In the genomic region with DNA sequence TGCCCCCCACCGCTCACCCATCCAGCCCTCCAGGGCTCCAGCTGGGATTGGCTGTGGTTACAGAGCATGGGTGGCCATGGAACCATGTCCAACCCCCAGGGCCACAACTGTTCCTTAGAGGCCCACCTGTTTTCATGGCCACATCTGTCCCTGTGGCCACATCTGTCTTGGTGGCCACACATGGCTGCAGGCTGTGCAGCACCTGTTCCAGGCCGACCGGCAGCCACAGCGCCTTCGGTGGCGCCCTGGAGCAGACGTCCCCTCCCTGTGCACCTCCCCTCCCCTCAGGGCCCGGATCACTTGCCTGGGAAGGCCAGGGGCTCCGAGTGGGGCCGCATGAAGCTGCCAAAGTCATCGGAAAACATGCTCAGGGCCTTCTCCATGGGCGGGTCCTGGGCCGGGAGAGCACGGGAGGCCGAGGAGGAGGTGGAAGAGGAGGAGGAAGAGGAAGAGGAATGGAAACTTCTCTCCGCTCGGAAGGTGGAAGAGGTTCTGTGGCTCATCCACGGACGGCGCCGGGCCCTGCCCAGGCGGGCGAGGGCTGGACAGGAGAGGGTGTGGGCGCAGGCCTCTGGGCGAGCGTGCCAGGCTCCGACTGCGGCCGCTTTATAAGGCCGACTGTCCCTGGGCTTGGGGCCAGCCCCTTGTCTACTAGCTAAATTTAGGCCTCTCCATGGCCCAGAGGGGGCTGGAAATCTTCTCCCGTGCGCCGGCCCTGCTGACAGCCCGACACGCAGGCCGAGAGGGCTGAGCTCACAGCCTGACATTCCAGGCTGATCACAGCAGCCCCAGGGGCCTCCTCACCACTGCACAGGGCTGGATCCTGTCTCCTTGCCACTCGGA, we compare ENCODE assay signal across 1 cellular context.
A peak's percentile ranks its signal among the peaks of the same experiment; 100 is the strongest.
TF ChIP-seq lines count a peak whose summit lies in the region.

A gene (minus strand): TSS at position 583 of the 843 bp plus-strand sequence. CDS start 80 bp downstream, at position 503.

TF ChIP-seq in K562, 482 proteins besides CTCF, POLR2A, EP300 and RAD21 (continued from another document and continues in another):
- TF ChIP-seq, protein P1, sequence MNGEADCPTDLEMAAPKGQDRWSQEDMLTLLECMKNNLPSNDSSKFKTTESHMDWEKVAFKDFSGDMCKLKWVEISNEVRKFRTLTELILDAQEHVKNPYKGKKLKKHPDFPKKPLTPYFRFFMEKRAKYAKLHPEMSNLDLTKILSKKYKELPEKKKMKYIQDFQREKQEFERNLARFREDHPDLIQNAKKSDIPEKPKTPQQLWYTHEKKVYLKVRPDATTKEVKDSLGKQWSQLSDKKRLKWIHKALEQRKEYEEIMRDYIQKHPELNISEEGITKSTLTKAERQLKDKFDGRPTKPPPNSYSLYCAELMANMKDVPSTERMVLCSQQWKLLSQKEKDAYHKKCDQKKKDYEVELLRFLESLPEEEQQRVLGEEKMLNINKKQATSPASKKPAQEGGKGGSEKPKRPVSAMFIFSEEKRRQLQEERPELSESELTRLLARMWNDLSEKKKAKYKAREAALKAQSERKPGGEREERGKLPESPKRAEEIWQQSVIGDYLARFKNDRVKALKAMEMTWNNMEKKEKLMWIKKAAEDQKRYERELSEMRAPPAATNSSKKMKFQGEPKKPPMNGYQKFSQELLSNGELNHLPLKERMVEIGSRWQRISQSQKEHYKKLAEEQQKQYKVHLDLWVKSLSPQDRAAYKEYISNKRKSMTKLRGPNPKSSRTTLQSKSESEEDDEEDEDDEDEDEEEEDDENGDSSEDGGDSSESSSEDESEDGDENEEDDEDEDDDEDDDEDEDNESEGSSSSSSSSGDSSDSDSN (IDR thresholded peaks at IDR 0.05; ENCODE audit: borderline replicate concordance in 1 of 2, low read depth in 2 of 2, low read length in 2 of 2), result 0 out of 4 replicates have a peak, but pooled peaks of 1 of the 2 experiments have one; percentile 66
- TF ChIP-seq, protein P2, sequence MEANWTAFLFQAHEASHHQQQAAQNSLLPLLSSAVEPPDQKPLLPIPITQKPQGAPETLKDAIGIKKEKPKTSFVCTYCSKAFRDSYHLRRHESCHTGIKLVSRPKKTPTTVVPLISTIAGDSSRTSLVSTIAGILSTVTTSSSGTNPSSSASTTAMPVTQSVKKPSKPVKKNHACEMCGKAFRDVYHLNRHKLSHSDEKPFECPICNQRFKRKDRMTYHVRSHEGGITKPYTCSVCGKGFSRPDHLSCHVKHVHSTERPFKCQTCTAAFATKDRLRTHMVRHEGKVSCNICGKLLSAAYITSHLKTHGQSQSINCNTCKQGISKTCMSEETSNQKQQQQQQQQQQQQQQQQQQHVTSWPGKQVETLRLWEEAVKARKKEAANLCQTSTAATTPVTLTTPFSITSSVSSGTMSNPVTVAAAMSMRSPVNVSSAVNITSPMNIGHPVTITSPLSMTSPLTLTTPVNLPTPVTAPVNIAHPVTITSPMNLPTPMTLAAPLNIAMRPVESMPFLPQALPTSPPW (CRISPR knock-in tag; IDR thresholded peaks at IDR 0.05), result peak; percentile 49
- TF ChIP-seq BRF1 (IDR thresholded peaks at IDR 0.05; ENCODE audit: borderline replicate concordance, extremely low read depth, insufficient read length) (no peak), KDM5B (IDR thresholded peaks at IDR 0.05; ENCODE audit: insufficient replicate concordance, low read depth, low read length) (peak; percentile 37), POLR2G (IDR thresholded peaks at IDR 0.05; ENCODE audit: low read depth, low read length) (peak; percentile 47; the same call in 1 of the 2 replicates), ZNF133 (CRISPR knock-in tag; IDR thresholded peaks at IDR 0.05) (no peak), RBFOX2 (IDR thresholded peaks at IDR 0.05; ENCODE audit: low read depth, low read length) (peak; percentile 41; the same call in 1 of the 2 replicates), MYC (IDR thresholded peaks at IDR 0.05; ENCODE audit: low read depth, low read length) (0 out of 2 replicates have a peak, but pooled peaks have one; percentile 18), MYC (CRISPR knock-in tag; IDR thresholded peaks at IDR 0.05; ENCODE audit: borderline replicate concordance, low read depth) (no peak), PCBP1 (IDR thresholded peaks at IDR 0.05; ENCODE audit: low read depth, low read length, poor library complexity, severe bottlenecking) (peak; percentile 72), MAFF (IDR thresholded peaks at IDR 0.05; ENCODE audit: low read length) (no peak), KAT8 (IDR thresholded peaks at IDR 0.05; ENCODE audit: low read depth) (no peak), HDGF (IDR thresholded peaks at IDR 0.05) (peak; percentile 35; the same call in 1 of the 2 replicates), E2F3 (CRISPR knock-in tag; IDR thresholded peaks at IDR 0.05) (no peak), PTBP1 (IDR thresholded peaks at IDR 0.05; ENCODE audit: low read depth, low read length) (no peak), HMGN3 (IDR thresholded peaks at IDR 0.05; ENCODE audit: borderline replicate concordance, extremely low read depth, insufficient read length, low read depth, low read length) (peak; percentile 4), CBFA2T3 (IDR thresholded peaks at IDR 0.05) (peak; percentile 74), PHF21A (IDR thresholded peaks at IDR 0.05; ENCODE audit: borderline replicate concordance, low read depth) (peak; percentile 31; the same call in 1 of the 2 replicates), NRF1 (conservative IDR thresholded peaks at IDR 0.05 in 1 of 2, IDR thresholded peaks at IDR 0.05 in 1 of 2) (0 out of 4 replicates have a peak, but pooled peaks of 1 of the 2 experiments have one; percentile 16), L3MBTL2 (IDR thresholded peaks at IDR 0.05) (peak; percentile 34; the same call in 1 of the 2 replicates), ZFX (CRISPR knock-in tag; IDR thresholded peaks at IDR 0.05) (peak; percentile 76), ZNF408 (CRISPR knock-in tag; IDR thresholded peaks at IDR 0.05; ENCODE audit: low read depth) (no peak), HDAC1 (IDR thresholded peaks at IDR 0.05) (peak in 1 of 2 experiments; percentile 39; a peak in 1 of 4 replicates), CBFA2T2 (conservative IDR thresholded peaks at IDR 0.05) (peak; percentile 73), KLF1 (tag; IDR thresholded peaks at IDR 0.05) (no peak), RFX5 (IDR thresholded peaks at IDR 0.05; ENCODE audit: low read depth, low read length) (no peak), ZNF830 (CRISPR knock-in tag; IDR thresholded peaks at IDR 0.05) (no peak), ZNF445 (CRISPR knock-in tag; IDR thresholded peaks at IDR 0.05; ENCODE audit: low read depth) (no peak), ZKSCAN3 (CRISPR knock-in tag; IDR thresholded peaks at IDR 0.05) (no peak), SMAD4 (CRISPR knock-in tag; conservative IDR thresholded peaks at IDR 0.05) (0 out of 2 replicates have a peak, but pooled peaks have one; percentile 23)
- TF ChIP-seq, protein P3, sequence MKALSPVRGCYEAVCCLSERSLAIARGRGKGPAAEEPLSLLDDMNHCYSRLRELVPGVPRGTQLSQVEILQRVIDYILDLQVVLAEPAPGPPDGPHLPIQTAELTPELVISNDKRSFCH (CRISPR knock-in tag; IDR thresholded peaks at IDR 0.05), result no peak
- TF ChIP-seq, protein P3 (tag; IDR thresholded peaks at IDR 0.05), result 0 out of 2 replicates have a peak, but pooled peaks have one; percentile 19
- TF ChIP-seq, protein P4, sequence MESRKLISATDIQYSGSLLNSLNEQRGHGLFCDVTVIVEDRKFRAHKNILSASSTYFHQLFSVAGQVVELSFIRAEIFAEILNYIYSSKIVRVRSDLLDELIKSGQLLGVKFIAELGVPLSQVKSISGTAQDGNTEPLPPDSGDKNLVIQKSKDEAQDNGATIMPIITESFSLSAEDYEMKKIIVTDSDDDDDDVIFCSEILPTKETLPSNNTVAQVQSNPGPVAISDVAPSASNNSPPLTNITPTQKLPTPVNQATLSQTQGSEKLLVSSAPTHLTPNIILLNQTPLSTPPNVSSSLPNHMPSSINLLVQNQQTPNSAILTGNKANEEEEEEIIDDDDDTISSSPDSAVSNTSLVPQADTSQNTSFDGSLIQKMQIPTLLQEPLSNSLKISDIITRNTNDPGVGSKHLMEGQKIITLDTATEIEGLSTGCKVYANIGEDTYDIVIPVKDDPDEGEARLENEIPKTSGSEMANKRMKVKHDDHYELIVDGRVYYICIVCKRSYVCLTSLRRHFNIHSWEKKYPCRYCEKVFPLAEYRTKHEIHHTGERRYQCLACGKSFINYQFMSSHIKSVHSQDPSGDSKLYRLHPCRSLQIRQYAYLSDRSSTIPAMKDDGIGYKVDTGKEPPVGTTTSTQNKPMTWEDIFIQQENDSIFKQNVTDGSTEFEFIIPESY (CRISPR knock-in tag; IDR thresholded peaks at IDR 0.05), result peak; percentile 96
- TF ChIP-seq, protein P5, sequence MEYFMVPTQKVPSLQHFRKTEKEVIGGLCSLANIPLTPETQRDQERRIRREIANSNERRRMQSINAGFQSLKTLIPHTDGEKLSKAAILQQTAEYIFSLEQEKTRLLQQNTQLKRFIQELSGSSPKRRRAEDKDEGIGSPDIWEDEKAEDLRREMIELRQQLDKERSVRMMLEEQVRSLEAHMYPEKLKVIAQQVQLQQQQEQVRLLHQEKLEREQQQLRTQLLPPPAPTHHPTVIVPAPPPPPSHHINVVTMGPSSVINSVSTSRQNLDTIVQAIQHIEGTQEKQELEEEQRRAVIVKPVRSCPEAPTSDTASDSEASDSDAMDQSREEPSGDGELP (CRISPR knock-in tag; IDR thresholded peaks at IDR 0.05; ENCODE audit: borderline replicate concordance), result peak; percentile 68; the same call in 1 of the 2 replicates
- TF ChIP-seq, protein P6, sequence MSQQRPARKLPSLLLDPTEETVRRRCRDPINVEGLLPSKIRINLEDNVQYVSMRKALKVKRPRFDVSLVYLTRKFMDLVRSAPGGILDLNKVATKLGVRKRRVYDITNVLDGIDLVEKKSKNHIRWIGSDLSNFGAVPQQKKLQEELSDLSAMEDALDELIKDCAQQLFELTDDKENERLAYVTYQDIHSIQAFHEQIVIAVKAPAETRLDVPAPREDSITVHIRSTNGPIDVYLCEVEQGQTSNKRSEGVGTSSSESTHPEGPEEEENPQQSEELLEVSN (IDR thresholded peaks at IDR 0.05; ENCODE audit: borderline replicate concordance in 1 of 2, extremely low read depth in 1 of 2, insufficient read depth in 1 of 2, insufficient read length in 1 of 2, low read depth in 1 of 2, low read length in 1 of 2, poor library complexity in 1 of 2, severe bottlenecking in 1 of 2), result peak in 1 of 2 experiments; percentile 59
- TF ChIP-seq, protein P7, sequence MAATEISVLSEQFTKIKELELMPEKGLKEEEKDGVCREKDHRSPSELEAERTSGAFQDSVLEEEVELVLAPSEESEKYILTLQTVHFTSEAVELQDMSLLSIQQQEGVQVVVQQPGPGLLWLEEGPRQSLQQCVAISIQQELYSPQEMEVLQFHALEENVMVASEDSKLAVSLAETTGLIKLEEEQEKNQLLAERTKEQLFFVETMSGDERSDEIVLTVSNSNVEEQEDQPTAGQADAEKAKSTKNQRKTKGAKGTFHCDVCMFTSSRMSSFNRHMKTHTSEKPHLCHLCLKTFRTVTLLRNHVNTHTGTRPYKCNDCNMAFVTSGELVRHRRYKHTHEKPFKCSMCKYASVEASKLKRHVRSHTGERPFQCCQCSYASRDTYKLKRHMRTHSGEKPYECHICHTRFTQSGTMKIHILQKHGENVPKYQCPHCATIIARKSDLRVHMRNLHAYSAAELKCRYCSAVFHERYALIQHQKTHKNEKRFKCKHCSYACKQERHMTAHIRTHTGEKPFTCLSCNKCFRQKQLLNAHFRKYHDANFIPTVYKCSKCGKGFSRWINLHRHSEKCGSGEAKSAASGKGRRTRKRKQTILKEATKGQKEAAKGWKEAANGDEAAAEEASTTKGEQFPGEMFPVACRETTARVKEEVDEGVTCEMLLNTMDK (IDR thresholded peaks at IDR 0.05; ENCODE audit: borderline replicate concordance, insufficient read depth, low read depth, low read length, poor library complexity, severe bottlenecking), result peak; percentile 14
- TF ChIP-seq, protein P8, sequence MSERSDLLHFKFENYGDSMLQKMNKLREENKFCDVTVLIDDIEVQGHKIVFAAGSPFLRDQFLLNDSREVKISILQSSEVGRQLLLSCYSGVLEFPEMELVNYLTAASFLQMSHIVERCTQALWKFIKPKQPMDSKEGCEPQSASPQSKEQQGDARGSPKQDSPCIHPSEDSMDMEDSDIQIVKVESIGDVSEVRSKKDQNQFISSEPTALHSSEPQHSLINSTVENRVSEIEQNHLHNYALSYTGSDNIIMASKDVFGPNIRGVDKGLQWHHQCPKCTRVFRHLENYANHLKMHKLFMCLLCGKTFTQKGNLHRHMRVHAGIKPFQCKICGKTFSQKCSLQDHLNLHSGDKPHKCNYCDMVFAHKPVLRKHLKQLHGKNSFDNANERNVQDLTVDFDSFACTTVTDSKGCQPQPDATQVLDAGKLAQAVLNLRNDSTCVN (CRISPR knock-in tag; IDR thresholded peaks at IDR 0.05), result no peak
- TF ChIP-seq, protein P9, sequence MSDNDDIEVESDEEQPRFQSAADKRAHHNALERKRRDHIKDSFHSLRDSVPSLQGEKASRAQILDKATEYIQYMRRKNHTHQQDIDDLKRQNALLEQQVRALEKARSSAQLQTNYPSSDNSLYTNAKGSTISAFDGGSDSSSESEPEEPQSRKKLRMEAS (CRISPR knock-in tag; IDR thresholded peaks at IDR 0.05), result peak; percentile 89
- TF ChIP-seq, protein P10, sequence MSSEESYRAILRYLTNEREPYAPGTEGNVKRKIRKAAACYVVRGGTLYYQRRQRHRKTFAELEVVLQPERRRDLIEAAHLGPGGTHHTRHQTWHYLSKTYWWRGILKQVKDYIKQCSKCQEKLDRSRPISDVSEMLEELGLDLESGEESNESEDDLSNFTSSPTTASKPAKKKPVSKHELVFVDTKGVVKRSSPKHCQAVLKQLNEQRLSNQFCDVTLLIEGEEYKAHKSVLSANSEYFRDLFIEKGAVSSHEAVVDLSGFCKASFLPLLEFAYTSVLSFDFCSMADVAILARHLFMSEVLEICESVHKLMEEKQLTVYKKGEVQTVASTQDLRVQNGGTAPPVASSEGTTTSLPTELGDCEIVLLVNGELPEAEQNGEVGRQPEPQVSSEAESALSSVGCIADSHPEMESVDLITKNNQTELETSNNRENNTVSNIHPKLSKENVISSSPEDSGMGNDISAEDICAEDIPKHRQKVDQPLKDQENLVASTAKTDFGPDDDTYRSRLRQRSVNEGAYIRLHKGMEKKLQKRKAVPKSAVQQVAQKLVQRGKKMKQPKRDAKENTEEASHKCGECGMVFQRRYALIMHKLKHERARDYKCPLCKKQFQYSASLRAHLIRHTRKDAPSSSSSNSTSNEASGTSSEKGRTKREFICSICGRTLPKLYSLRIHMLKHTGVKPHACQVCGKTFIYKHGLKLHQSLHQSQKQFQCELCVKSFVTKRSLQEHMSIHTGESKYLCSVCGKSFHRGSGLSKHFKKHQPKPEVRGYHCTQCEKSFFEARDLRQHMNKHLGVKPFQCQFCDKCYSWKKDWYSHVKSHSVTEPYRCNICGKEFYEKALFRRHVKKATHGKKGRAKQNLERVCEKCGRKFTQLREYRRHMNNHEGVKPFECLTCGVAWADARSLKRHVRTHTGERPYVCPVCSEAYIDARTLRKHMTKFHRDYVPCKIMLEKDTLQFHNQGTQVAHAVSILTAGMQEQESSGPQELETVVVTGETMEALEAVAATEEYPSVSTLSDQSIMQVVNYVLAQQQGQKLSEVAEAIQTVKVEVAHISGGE (CRISPR knock-in tag; IDR thresholded peaks at IDR 0.05), result peak in 1 of 3 experiments; percentile 76; a peak in 2 of 6 replicates
- TF ChIP-seq, protein P11, sequence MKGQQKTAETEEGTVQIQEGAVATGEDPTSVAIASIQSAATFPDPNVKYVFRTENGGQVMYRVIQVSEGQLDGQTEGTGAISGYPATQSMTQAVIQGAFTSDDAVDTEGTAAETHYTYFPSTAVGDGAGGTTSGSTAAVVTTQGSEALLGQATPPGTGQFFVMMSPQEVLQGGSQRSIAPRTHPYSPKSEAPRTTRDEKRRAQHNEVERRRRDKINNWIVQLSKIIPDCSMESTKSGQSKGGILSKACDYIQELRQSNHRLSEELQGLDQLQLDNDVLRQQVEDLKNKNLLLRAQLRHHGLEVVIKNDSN (CRISPR knock-in tag; IDR thresholded peaks at IDR 0.05), result 0 out of 2 replicates have a peak, but pooled peaks have one; percentile 21
